15 cellular contexts compared by ENCODE assay signal in genomic region chr1:216903389-216903754, GRCh38.
A peak's percentile ranks its signal among the peaks of the same experiment; 100 is the strongest.
DNase-seq lines count a peak whose midpoint lies in the region; ATAC-seq, FAIRE-seq and TF ChIP-seq lines count a peak whose summit lies in the region.
"Had no signal": no experiment of that assay in that cellular context is flagged by ENCODE, and none has a peak within 500 bp of the region (broad histone marks: within the 10 kb centered on the region; RNA-seq: fewer than 3 reads in every experiment).

No MANE protein-coding gene starts in this region.

- ATAC-seq in mucosa of descending colon (peak; percentile 19), HG02642 (IDR thresholded peaks at IDR 0.05; ENCODE audit: poor library complexity, unreplicated experiment) (no peak)

- POLR2A ChIA-PET in AG04450 (lab: Yijun Ruan, JAX), result no interaction called here

- intact Hi-C loops in breast epithelium (cut with DNase I; ENCODE audit: low total_unique reads) (no loop called here), mucosa of descending colon (cut with DNase I, micrococcal nuclease) (no loop called here)

- FAIRE-seq in HTR-8/SVneo (lab: Jason Lieb, UNC), result no peak

- H3K4me1 ChIP-seq in breast epithelium (peaks cover 0 to 5% of the 10 kb centered on the region in 2 donors), mucosa of descending colon (ENCODE audit: low read depth) (no peaks in the 10 kb centered on the region)
- H3K4me1 ChIP-seq: SJSA1 had no signal

- H3K27me3 ChIP-seq in AG04450 (ENCODE audit: control insufficient read depth, insufficient read depth, low read length) (no peaks in the 10 kb centered on the region), breast epithelium (no peaks in the 10 kb centered on the region)
- H3K27me3 ChIP-seq: SJSA1 had no signal

- H3K9me3 ChIP-seq in AG04450 (ENCODE audit: control insufficient read depth, insufficient read depth, low read length), result no peaks in the 10 kb centered on the region
- H3K9me3 ChIP-seq in breast epithelium, result no peaks in the 10 kb centered on the region
- H3K9me3 ChIP-seq in mucosa of descending colon, result no peaks in the 10 kb centered on the region
- H3K9me3 ChIP-seq: SJSA1, thoracic aorta had no signal

- TF ChIP-seq CTCF in AG04450 (IDR thresholded peaks at IDR 0.05; ENCODE audit: low read depth, low read length) (no peak), breast epithelium (IDR thresholded peaks at IDR 0.05) (no peak), mucosa of descending colon (IDR thresholded peaks at IDR 0.05) (no peak)

- DNase-seq in AG04450 (ENCODE audit: low read depth, low spot score) (peak; percentile 50), NCI-H1694 (lab: John Stamatoyannopoulos, UW) (peak; percentile 56), breast epithelium (ENCODE audit: low spot score in 2 of 2) (no peak), mucosa of descending colon (no peak), HTR-8/SVneo (ENCODE audit: insufficient read length, low spot score) (no peak), nucleus accumbens (lab: John Stamatoyannopoulos, UW) (no peak), COLO829 (ENCODE audit: low spot score) (no peak)
- DNase-seq: activated CD4-positive, alpha-beta T cell treated with anti-CD3 and anti-CD28 coated beads, Interleukin-2, amount 10 ng/mL, durations not matched to agents 24 days and 14 days; activated naive CD4-positive, alpha-beta T cell treated with anti-CD3 and anti-CD28 coated beads, Interleukin-2, amount 10 ng/mL, durations not matched to agents 7 days and 5 days; AML-193; effector CD4-positive, alpha-beta T cell; NCI-H1436 treated with DMSO at 0.1 percent for 48 hours had no signal

- H3K36me3 ChIP-seq in breast epithelium (no peaks in the 10 kb centered on the region), mucosa of descending colon (ENCODE audit: low read depth) (no peaks in the 10 kb centered on the region)
- H3K36me3 ChIP-seq: SJSA1, thoracic aorta had no signal

- H3K4me3 ChIP-seq in AG04450 (ENCODE audit: low read depth, low read length) (no peak overlapping the region), breast epithelium (no peak overlapping the region), mucosa of descending colon (no peak overlapping the region)
- H3K4me3 ChIP-seq: SJSA1, thoracic aorta had no signal

- CTCF ChIA-PET in AG04450 (lab: Charles Lee), result no interaction called here

- TF ChIP-seq POLR2A in breast epithelium (IDR thresholded peaks at IDR 0.05), result no peak

- H3K27ac ChIP-seq in AG04450 (ENCODE audit: low read depth, low read length) (peak overlapping the region; percentile 12), breast epithelium (peak overlapping the region; percentile 64 to 72)
- H3K27ac ChIP-seq: SJSA1, thoracic aorta had no signal

Comparison
In these comparisons a context has a peak if more than half of its experiments do, and no peak if none do; other contexts are left out.
1. DNase-seq: peak in AG04450 (single experiment) and NCI-H1694 (single experiment); none in breast epithelium (0 of 2), mucosa of descending colon (0 of 3), HTR-8/SVneo (single experiment), nucleus accumbens (0 of 56) and COLO829 (single experiment).